Comparison of ENCODE assay signal across 8 cellular contexts in the genomic region with DNA sequence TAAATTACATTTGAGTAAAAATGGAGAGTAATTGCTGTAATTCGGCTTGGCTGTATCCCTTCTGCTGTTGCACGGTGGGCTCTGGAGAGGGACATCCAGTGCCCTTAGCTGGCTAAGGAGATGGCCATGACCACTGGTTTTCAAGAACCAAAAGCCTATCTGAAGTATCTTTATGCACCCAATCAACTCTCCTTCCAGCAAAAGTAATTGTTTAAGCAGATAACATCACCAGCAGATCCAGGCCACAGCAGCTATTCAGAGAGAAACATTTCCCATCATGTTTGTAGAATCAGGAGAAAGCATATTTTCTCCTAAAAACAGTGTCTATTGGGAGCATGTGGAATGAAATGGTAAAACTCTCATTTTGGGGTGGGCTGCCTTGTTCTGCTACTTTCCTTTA.
"Had no signal": no experiment of that assay in that cellular context is flagged by ENCODE, and none has a peak within 500 bp of the region (broad histone marks: within the 10 kb centered on the region; RNA-seq: fewer than 3 reads in every experiment).

No MANE protein-coding gene starts in this region.

- H3K9ac ChIP-seq: GM23248 had no signal

- H3K4me1 ChIP-seq: HAP-1 had no signal

- H3K9me3 Mint-ChIP-seq: H9 had no signal

- DNase-seq: GM23248, GOT3, H7, H9, HCEC 1CT, HFFc6 had no signal

- H3K36me3 ChIP-seq: HAP-1 had no signal

- H2AFZ ChIP-seq: GM23248 had no signal

- ATAC-seq: HCT116 had no signal

- H3K9me3 ChIP-seq: HAP-1 had no signal

- H3K27ac ChIP-seq: GM23248 had no signal

- H3K27ac Mint-ChIP-seq: H9, HFFc6 had no signal

- H3K4me3 Mint-ChIP-seq: H9, HFFc6 had no signal

- H3K4me3 ChIP-seq: GM23248, HAP-1 had no signal
